ENCODE assay signal across 13 cellular contexts in the genomic region with DNA sequence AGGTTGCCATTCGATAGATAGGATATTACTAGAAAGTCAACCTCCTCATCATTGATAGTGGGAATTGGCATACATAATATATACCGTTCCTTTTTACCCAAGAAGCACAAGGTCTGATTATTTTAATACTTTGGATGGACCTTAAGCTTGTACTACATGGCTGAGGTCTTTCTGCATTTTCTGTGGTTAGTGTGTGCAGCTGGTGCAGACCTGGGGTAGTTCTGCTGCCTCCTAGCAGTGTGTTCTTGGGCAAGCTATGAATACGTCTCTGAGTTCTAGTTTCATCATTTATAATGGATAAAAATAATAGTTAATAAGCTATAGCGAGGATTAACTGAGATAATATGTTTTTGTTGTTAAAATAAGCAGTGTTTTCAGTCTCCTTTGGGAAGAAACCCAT. TPM values are rescaled to one million over a fixed set of nuclear protein-coding genes. Genes with fewer than 3 reads are reported as not detected.
A peak's percentile ranks its signal among the peaks of the same experiment; 100 is the strongest.
DNase-seq lines count a peak whose midpoint lies in the region; ATAC-seq and TF ChIP-seq lines count a peak whose summit lies in the region.
"Had no signal": no experiment of that assay in that cellular context is flagged by ENCODE, and none has a peak within 500 bp of the region (broad histone marks: within the 10 kb centered on the region; RNA-seq: fewer than 3 reads in every experiment).

No MANE protein-coding gene starts in this region.

- H3K4me3 Mint-ChIP-seq in T-helper 17 cell (peak overlapping the region; percentile 95), mesothelial cell of epicardium (peak overlapping the region; percentile 30)

- H3K27me3 Mint-ChIP-seq in T-helper 17 cell: no peaks in the 10 kb centered on the region
- no peaks in the 10 kb centered on the region for H3K27me3 Mint-ChIP-seq in mesothelial cell of epicardium (ENCODE audit: low read depth)

- H3K36me3 ChIP-seq in left ventricle myocardium inferior (no peaks in the 10 kb centered on the region), brain microvascular endothelial cell (replicated peaks) (no peaks in the 10 kb centered on the region)
- H3K36me3 ChIP-seq: colonic mucosa, uterus had no signal

- no peak for TF ChIP-seq CTCF in left ventricle myocardium inferior (IDR thresholded peaks at IDR 0.05; ENCODE audit: borderline replicate concordance)
- TF ChIP-seq CTCF in mesothelial cell of epicardium (IDR thresholded peaks at IDR 0.05; ENCODE audit: unreplicated experiment): no peak
- TF ChIP-seq CTCF in brain microvascular endothelial cell (IDR thresholded peaks at IDR 0.05; ENCODE audit: low read depth, low read length, missing control alignments): no peak

- H3K4me1 Mint-ChIP-seq in T-helper 17 cell (peaks cover 29% of the 10 kb centered on the region), mesothelial cell of epicardium (peaks cover 25% of the 10 kb centered on the region)

- H3K4me1 ChIP-seq in left ventricle myocardium inferior: peaks cover 80% of the 10 kb centered on the region
- H3K4me1 ChIP-seq: colonic mucosa had no signal

- no peak overlapping the region for H3K4me3 ChIP-seq in left ventricle myocardium inferior
- H3K4me3 ChIP-seq in brain microvascular endothelial cell (ENCODE audit: low read depth, low read length): no peak overlapping the region
- H3K4me3 ChIP-seq: colonic mucosa, uterus had no signal

- in situ Hi-C loops in brain microvascular endothelial cell (cut with HindIII; ENCODE audit: low pct_ligation_motif_present, low sequenced_read_pairs): no loop called here

- DNase-seq in left ventricle myocardium inferior: no peak
- no peak for DNase-seq in Right ventricle myocardium inferior (ENCODE audit: missing footprints)
- no peak for DNase-seq in T-helper 17 cell
- no peak for DNase-seq in mesothelial cell of epicardium (ENCODE audit: low spot score in 2 of 2, unreplicated experiment in 2 of 2)
- DNase-seq in NCI-H128 (lab: John Stamatoyannopoulos, UW; ENCODE audit: unreplicated experiment): no peak
- no peak for DNase-seq in brain microvascular endothelial cell
- DNase-seq in stimulated activated CD4-positive, alpha-beta T cell treated with anti-CD3 and anti-CD28 coated beads, Interleukin-15, amount 100 ng/mL, for 24 hours: no peak
- DNase-seq: activated CD8-positive, alpha-beta memory T cell treated with anti-CD3 and anti-CD28 coated beads for 24 hours; colonic mucosa; NCI-H2227 treated with DMSO at 0.1 percent for 48 hours; uterus had no signal

- H3K27me3 ChIP-seq in left ventricle myocardium inferior (ENCODE audit: low read depth) (no peaks in the 10 kb centered on the region), brain microvascular endothelial cell (replicated peaks) (no peaks in the 10 kb centered on the region)
- H3K27me3 ChIP-seq: colonic mucosa, uterus had no signal

- no peak for ATAC-seq in Right ventricle myocardium inferior
- no peak for ATAC-seq in T-helper 17 cell
- ATAC-seq in HG03565 (IDR thresholded peaks at IDR 0.05; ENCODE audit: unreplicated experiment): no peak
- ATAC-seq: activated naive CD4-positive, alpha-beta T cell treated with anti-CD3 and anti-CD28 coated beads, Interleukin-2, amount 50 U/mL, for 72 hours had no signal

- H3K27ac Mint-ChIP-seq in T-helper 17 cell (no peak overlapping the region), mesothelial cell of epicardium (no peak overlapping the region)

- no peaks in the 10 kb centered on the region for H3K36me3 Mint-ChIP-seq in T-helper 17 cell (ENCODE audit: low read depth)
- no peaks in the 10 kb centered on the region for H3K36me3 Mint-ChIP-seq in mesothelial cell of epicardium

- H3K9me3 ChIP-seq in left ventricle myocardium inferior (replicated peaks): no peaks in the 10 kb centered on the region
- H3K9me3 ChIP-seq in T-helper 17 cell (ENCODE audit: control insufficient read depth, low read length, poor library complexity, severe bottlenecking): no peaks in the 10 kb centered on the region
- H3K9me3 ChIP-seq: colonic mucosa, uterus had no signal

- intact Hi-C loops in left ventricle myocardium inferior (cut with micrococcal nuclease): no loop called here
- intact Hi-C loops in Right ventricle myocardium inferior (cut with DNase I): no loop called here

- H3K27ac ChIP-seq in left ventricle myocardium inferior (replicated peaks): peak overlapping the region; percentile 94
- H3K27ac ChIP-seq in brain microvascular endothelial cell: no peak overlapping the region
- H3K27ac ChIP-seq: colonic mucosa had no signal

- no peaks in the 10 kb centered on the region for H3K9me3 Mint-ChIP-seq in mesothelial cell of epicardium
- H3K9me3 Mint-ChIP-seq: activated naive CD4-positive, alpha-beta T cell treated with anti-CD3 and anti-CD28 coated beads, Interleukin-2, amount 50 U/mL, for 72 hours had no signal

RNA-seq across cellular contexts. Expression of a gene that starts 2.2 kb away (rescaled TPM):
- total RNA-seq in left ventricle myocardium inferior (17.0 TPM), Right ventricle myocardium inferior (18.0 TPM), T-helper 17 cell (10 to 100 TPM; 40.7 to 48.0 TPM), mesothelial cell of epicardium (61.7 to 66.4 TPM (median 65.5 TPM) in 3 replicates)
